Comparison of ENCODE assay signal across 18 cellular contexts in genomic region chr2:44549856-44550255, GRCh38.
DNase-seq lines count a peak whose midpoint lies in the region; ATAC-seq and TF ChIP-seq lines count a peak whose summit lies in the region.
"Had no signal": no experiment of that assay in that cellular context is flagged by ENCODE, and none has a peak within 500 bp of the region (broad histone marks: within the 10 kb centered on the region; RNA-seq: fewer than 3 reads in every experiment).

No MANE protein-coding gene starts in this region.

- no peak for TF ChIP-seq EP300 in gastroesophageal sphincter (IDR thresholded peaks at IDR 0.05)

- H3K36me3 ChIP-seq in MG63 (no peaks in the 10 kb centered on the region), brain microvascular endothelial cell (replicated peaks) (no peaks in the 10 kb centered on the region), gastroesophageal sphincter (no peaks in the 10 kb centered on the region)
- H3K36me3 ChIP-seq: colonic mucosa, pancreas had no signal

- no peak for TF ChIP-seq CTCF in brain microvascular endothelial cell (IDR thresholded peaks at IDR 0.05; ENCODE audit: low read depth, low read length, missing control alignments)
- no peak for TF ChIP-seq CTCF in foreskin fibroblast (IDR thresholded peaks at IDR 0.05; ENCODE audit: low read depth, low read length)
- TF ChIP-seq CTCF in gastroesophageal sphincter (IDR thresholded peaks at IDR 0.05) = no peak

- TF ChIP-seq POLR2A in gastroesophageal sphincter (IDR thresholded peaks at IDR 0.05) = no peak

- 95 to 100% methylated on average over 3 to 4 of the region's 4 CpGs for WGBS in gastroesophageal sphincter (ENCODE audit: low coverage in 1 of 2), 2 donors

- no peaks in the 10 kb centered on the region for H3K4me1 ChIP-seq in gastroesophageal sphincter
- H3K4me1 ChIP-seq: colonic mucosa had no signal

- H3K4me3 ChIP-seq in MG63 (no peak overlapping the region), brain microvascular endothelial cell (ENCODE audit: low read depth, low read length) (no peak overlapping the region), foreskin fibroblast (ENCODE audit: low read depth in 1 of 2, low read length in 2 of 2) (no peak overlapping the region), gastroesophageal sphincter (no peak overlapping the region)
- H3K4me3 ChIP-seq: colonic mucosa, lung, pancreas had no signal

- in situ Hi-C loops in brain microvascular endothelial cell (cut with HindIII; ENCODE audit: low pct_ligation_motif_present, low sequenced_read_pairs) = no loop called here

- no peak for ATAC-seq in gastroesophageal sphincter
- ATAC-seq: pancreas had no signal

- H3K27ac ChIP-seq in brain microvascular endothelial cell (peak overlapping the region; percentile 42), gastroesophageal sphincter (no peak overlapping the region)
- H3K27ac ChIP-seq: colonic mucosa, pancreas had no signal

- intact Hi-C loops in cardiac septum (cut with DNase I) = no loop called here

- H3K27me3 ChIP-seq in MG63 (no peaks in the 10 kb centered on the region), brain microvascular endothelial cell (replicated peaks) (no peaks in the 10 kb centered on the region), gastroesophageal sphincter (no peaks in the 10 kb centered on the region)
- H3K27me3 ChIP-seq: colonic mucosa, pancreas had no signal

- H3K9me3 ChIP-seq in MG63 = no peaks in the 10 kb centered on the region
- no peaks in the 10 kb centered on the region for H3K9me3 ChIP-seq in gastroesophageal sphincter
- H3K9me3 ChIP-seq: colonic mucosa, pancreas had no signal

- DNase-seq in EL (peak; percentile 66), MG63 (peak; percentile 62), brain microvascular endothelial cell (peak; percentile 29), foreskin fibroblast (peak; percentile 15 to 46), SKM-1 (lab: John Stamatoyannopoulos, UW; ENCODE audit: unreplicated experiment) (no peak), cortex of kidney (lab: John Stamatoyannopoulos, UW) (no peak), cardiac septum (ENCODE audit: low spot score) (no peak)
- DNase-seq: activated gamma-delta T cell treated with Interleukin-2 at 50 U/mL for 16 hours; colonic mucosa; immature natural killer cell; naive thymus-derived CD4-positive, alpha-beta T cell; NCI-H1417; NCI-H2171; NCI-H748 treated with DMSO at 0.1 percent for 48 hours; pancreas; stimulated activated CD4-positive, alpha-beta T cell treated with anti-CD3 and anti-CD28 coated beads, Interleukin-2, amount 100 ng/mL, for 24 hours had no signal

Comparison
In these comparisons a context has a peak if more than half of its experiments do, and no peak if none do; other contexts are left out.
1. DNase-seq: peak in EL (single experiment), MG63 (single experiment), brain microvascular endothelial cell (single experiment) and foreskin fibroblast (2 of 2); none in SKM-1 (single experiment), cortex of kidney (single experiment) and cardiac septum (single experiment).